8 cellular contexts compared by ENCODE assay signal in genomic region chr10:45727421-45727965, GRCh38. TPM values are rescaled to one million over a fixed set of nuclear protein-coding genes. Genes with fewer than 3 reads are reported as not detected.
A peak's percentile ranks its signal among the peaks of the same experiment; 100 is the strongest.
DNase-seq lines count a peak whose midpoint lies in the region; ATAC-seq and TF ChIP-seq lines count a peak whose summit lies in the region.
"Not testable (repeated sequence)": the region's sequence is repeated elsewhere in the genome, so short reads cannot be mapped to it uniquely, and the experiment has no call there.

No MANE protein-coding gene starts in this region.

- WGBS in H9 (ENCODE audit: extremely low coverage, insufficient read length, low lambda C conversion rate), result no CpG with 5 or more reads among the region's 45 CpGs
- 4% methylated on average over 33 of the region's 45 CpGs for WGBS in hepatocyte (ENCODE audit: low lambda C conversion rate, missing lambda C conversion rate)
- 2% methylated on average over 27 of the region's 45 CpGs for WGBS in urinary bladder

- not testable (repeated sequence) for H3K23ac ChIP-seq in H9 (ENCODE audit: insufficient read length, low read depth, low read length)

- H3K4ac ChIP-seq in H9 (ENCODE audit: low read depth, low read length), result not testable (repeated sequence)

- H2AFZ ChIP-seq in H9 (ENCODE audit: low read length), result not testable (repeated sequence)
- H2AFZ ChIP-seq in hepatocyte, result peak overlapping the region; percentile 98

- not testable (repeated sequence) for H3K56ac ChIP-seq in H9 (ENCODE audit: insufficient read length, low read depth, low read length)

- H3K23me2 ChIP-seq in H9 (ENCODE audit: insufficient read length, low read depth, low read length, poor library complexity, severe bottlenecking), result not testable (repeated sequence)

- H2AK5ac ChIP-seq in H9 (ENCODE audit: insufficient read length, low read length), result not testable (repeated sequence)

- TF ChIP-seq CTCF in H9 (conservative IDR thresholded peaks at IDR 0.05); WI38 (IDR thresholded peaks at IDR 0.05; ENCODE audit: low read depth, low read length); hepatocyte (IDR thresholded peaks at IDR 0.05; ENCODE audit: poor library complexity); neutrophil (IDR thresholded peaks at IDR 0.05): not testable (repeated sequence)

- H3K4me2 ChIP-seq in H9 (ENCODE audit: insufficient read depth, insufficient read length, low read length), result peak overlapping the region; percentile 52
- peak overlapping the region; percentile 85 for H3K4me2 ChIP-seq in hepatocyte

- H2BK12ac ChIP-seq in H9 (ENCODE audit: insufficient read length, low read depth, low read length), result not testable (repeated sequence)

- H2BK15ac ChIP-seq in H9 (ENCODE audit: low read depth, low read length), result not testable (repeated sequence)

- not testable (repeated sequence) for DNase-seq in H9; caudate nucleus (lab: John Stamatoyannopoulos, UW); hepatocyte (ENCODE audit: low spot score)

- not testable (repeated sequence) for H3K9me2 ChIP-seq in hepatocyte (replicated peaks; ENCODE audit: insufficient read depth)

- not testable (repeated sequence) for H3K79me2 ChIP-seq in H9 (ENCODE audit: insufficient read depth, low read length); hepatocyte

- not testable (repeated sequence) for H3K4me1 ChIP-seq in H9 (ENCODE audit: insufficient read depth, low read length); hepatocyte (ENCODE audit: insufficient read depth); urinary bladder (ENCODE audit: insufficient read depth)
- peaks cover 7 to 15% of the 10 kb centered on the region in 2 experiments for H3K4me1 ChIP-seq in neutrophil (ENCODE audit: control insufficient read depth in 1 of 2, insufficient read depth in 1 of 2, low read depth in 1 of 2, low read length in 1 of 2)

- H3K14ac ChIP-seq in H9 (ENCODE audit: insufficient read depth, low read length), result not testable (repeated sequence)

- H3T11ph ChIP-seq in H9 (ENCODE audit: low read length), result not testable (repeated sequence)

- H3K27ac ChIP-seq in H9 (ENCODE audit: insufficient read length, low read depth, low read length), result not testable (repeated sequence)
- peak overlapping the region; percentile 48 for H3K27ac ChIP-seq in caudate nucleus (ENCODE audit: low read depth, low read length)
- H3K27ac ChIP-seq in hepatocyte, result peak overlapping the region; percentile 94
- H3K27ac ChIP-seq in neutrophil, result peak overlapping the region; percentile 92
- peak overlapping the region; percentile 67 for H3K27ac ChIP-seq in urinary bladder (ENCODE audit: low read depth)

- H3K27me3 ChIP-seq in H9 (ENCODE audit: insufficient read depth, low read length); hepatocyte; neutrophil: not testable (repeated sequence)

- H2BK5ac ChIP-seq in H9 (ENCODE audit: insufficient read length, low read length), result not testable (repeated sequence)

- not testable (repeated sequence) for H4K8ac ChIP-seq in H9 (replicated peaks; ENCODE audit: insufficient read length, low read depth, low read length)

- ATAC-seq in GM18517 (IDR thresholded peaks at IDR 0.05; ENCODE audit: unreplicated experiment) (peak; percentile 46), HG03457 (IDR thresholded peaks at IDR 0.05; ENCODE audit: unreplicated experiment) (peak; percentile 33)

- not testable (repeated sequence) for H4K91ac ChIP-seq in H9 (ENCODE audit: insufficient read length, low read depth, low read length)

- not testable (repeated sequence) for H3K4me1 Mint-ChIP-seq in H9

- H3K27ac Mint-ChIP-seq in H9, result not testable (repeated sequence)

- H3K4me3 ChIP-seq in WI38 (ENCODE audit: low read depth, low read length), result peak overlapping the region; percentile 72
- peak overlapping the region; percentile 89 for H3K4me3 ChIP-seq in hepatocyte
- peak overlapping the region; percentile 70 to 93 for H3K4me3 ChIP-seq in neutrophil (ENCODE audit: low read depth in 1 of 2, low read length in 1 of 2)
- H3K4me3 ChIP-seq in urinary bladder (ENCODE audit: low read depth, low read length), result peak overlapping the region; percentile 86

- not testable (repeated sequence) for H2BK20ac ChIP-seq in H9 (ENCODE audit: low read depth, low read length, poor library complexity, severe bottlenecking)

- not testable (repeated sequence) for H3K18ac ChIP-seq in H9 (ENCODE audit: insufficient read length, low read depth, low read length)

- H3K27me3 Mint-ChIP-seq in H9 (ENCODE audit: low read depth), result not testable (repeated sequence)

- not testable (repeated sequence) for H4K5ac ChIP-seq in H9 (ENCODE audit: insufficient read length, low read depth, low read length)

- H3K79me1 ChIP-seq in H9 (ENCODE audit: insufficient read depth, low read depth, low read length, poor library complexity, severe bottlenecking), result not testable (repeated sequence)

- H3K36me3 ChIP-seq in hepatocyte (replicated peaks; ENCODE audit: insufficient read depth, low read depth); urinary bladder (ENCODE audit: insufficient read depth): not testable (repeated sequence)
- peaks cover 12% of the 10 kb centered on the region for H3K36me3 ChIP-seq in neutrophil

- not testable (repeated sequence) for H3K9me3 Mint-ChIP-seq in H9

- not testable (repeated sequence) for H3K9ac ChIP-seq in H9 (ENCODE audit: extremely low read depth, insufficient read length, low read length)

- not testable (repeated sequence) for H3K9me3 ChIP-seq in H9 (ENCODE audit: control insufficient read depth, low read depth, low read length); hepatocyte (ENCODE audit: low read depth); neutrophil

- H3K4me3 Mint-ChIP-seq in H9, result peak overlapping the region; percentile 75 to 82

- not testable (repeated sequence) for H3K36me3 Mint-ChIP-seq in H9 (ENCODE audit: insufficient read depth in 1 of 3, low read depth in 3 of 3)

- not testable (repeated sequence) for H2BK120ac ChIP-seq in H9 (ENCODE audit: low read depth, low read length, poor library complexity, severe bottlenecking)

- H4K20me1 ChIP-seq in H9 (ENCODE audit: control insufficient read depth, insufficient read depth, insufficient read length); hepatocyte (ENCODE audit: insufficient read depth, poor library complexity, severe bottlenecking): not testable (repeated sequence)

RNA-seq across cellular contexts. Expression of gene WASHC2C, which starts 0.4 kb away (rescaled TPM):
- total RNA-seq in H9 (2021) (36.7 and 38.5 TPM in 2 replicates), hepatocyte (37.1 and 38.4 TPM in 2 replicates), urinary bladder (41.7 TPM)
- polyA plus RNA-seq in hepatocyte (27.0 and 30.6 TPM in 2 replicates), urinary bladder (27.1 TPM)

RNA-seq across cellular contexts. Expression of gene ZFAND4, which starts 54.9 kb away (rescaled TPM):
- total RNA-seq in H9 (2021) (16.1 and 17.2 TPM in 2 replicates), hepatocyte (12.0 and 12.7 TPM in 2 replicates), urinary bladder (19.2 TPM)
- polyA plus RNA-seq in hepatocyte (4.9 and 8.6 TPM in 2 replicates), urinary bladder (6.7 TPM)
